Comparison of ENCODE assay signal across 19 cellular contexts in genomic region chr1:236015539-236015938, GRCh38. TPM values are rescaled to one million over a fixed set of nuclear protein-coding genes. Genes with fewer than 3 reads are reported as not detected.
DNase-seq lines count a peak whose midpoint lies in the region; ATAC-seq and TF ChIP-seq lines count a peak whose summit lies in the region.
"Had no signal": no experiment of that assay in that cellular context is flagged by ENCODE, and none has a peak within 500 bp of the region (broad histone marks: within the 10 kb centered on the region; RNA-seq: fewer than 3 reads in every experiment).

No MANE protein-coding gene starts in this region.

- intact Hi-C loops in adrenal gland (cut with DNase I): no loop called here
- intact Hi-C loops in thyroid gland (cut with DNase I): no loop called here

- peaks cover 4% of the 10 kb centered on the region for H3K27me3 Mint-ChIP-seq in nephron progenitor cell (ENCODE audit: low read depth, poor library complexity)
- H3K27me3 Mint-ChIP-seq: activated naive CD4-positive, alpha-beta T cell treated with anti-CD3 and anti-CD28 coated beads, Interleukin-2, amount 50 U/mL, for 24 hours had no signal

- H3K27ac ChIP-seq in adrenal gland: peak overlapping the region in 3 of 5 donors; percentile 51 to 87 (median 71)
- peak overlapping the region; percentile 33 to 70 (median 36) for H3K27ac ChIP-seq in thyroid gland
- H3K27ac ChIP-seq: foreskin keratinocyte had no signal

- peak overlapping the region; percentile 54 for H3K27ac Mint-ChIP-seq in nephron progenitor cell

- peaks cover 0 to 8% of the 10 kb centered on the region in 2 donors for H3K36me3 ChIP-seq in adrenal gland (replicated peaks in 1 of 2)
- H3K36me3 ChIP-seq in thyroid gland: peaks cover 0 to 3% of the 10 kb centered on the region in 2 donors

- H3K4me1 ChIP-seq in adrenal gland (replicated peaks in 1 of 2): no peaks in the 10 kb centered on the region
- H3K4me1 ChIP-seq in thyroid gland: peaks cover 0 to 13% of the 10 kb centered on the region in 2 donors

- H3K9me3 ChIP-seq in adrenal gland (replicated peaks in 1 of 3): no peaks in the 10 kb centered on the region
- no peaks in the 10 kb centered on the region for H3K9me3 ChIP-seq in thyroid gland

- WGBS in adrenal gland, 4 donors: 75 to 82% (median 79%) methylated on average over 4 of the region's 4 CpGs
- 89 to 98% methylated on average over 4 of the region's 4 CpGs for WGBS in thyroid gland, 2 donors

- peaks cover 60% of the 10 kb centered on the region for H3K36me3 Mint-ChIP-seq in nephron progenitor cell (ENCODE audit: low read depth)
- H3K36me3 Mint-ChIP-seq: activated naive CD4-positive, alpha-beta T cell treated with anti-CD3 and anti-CD28 coated beads, Interleukin-2, amount 50 U/mL, for 24 hours; CD4-positive, alpha-beta memory T cell had no signal

- no peaks in the 10 kb centered on the region for H3K9me3 Mint-ChIP-seq in nephron progenitor cell
- H3K9me3 Mint-ChIP-seq: activated naive CD4-positive, alpha-beta T cell treated with anti-CD3 and anti-CD28 coated beads, Interleukin-2, amount 50 U/mL, for 24 hours; CD4-positive, alpha-beta memory T cell had no signal

- no peak for ATAC-seq in GM19452 (IDR thresholded peaks at IDR 0.05; ENCODE audit: unreplicated experiment)
- ATAC-seq in HG03378 (IDR thresholded peaks at IDR 0.05; ENCODE audit: unreplicated experiment): no peak
- ATAC-seq: foreskin keratinocyte had no signal

- TF ChIP-seq POLR2A in adrenal gland (IDR thresholded peaks at IDR 0.05) (no peak), thyroid gland (IDR thresholded peaks at IDR 0.05) (no peak)

- no peak overlapping the region for H3K4me3 Mint-ChIP-seq in nephron progenitor cell
- H3K4me3 Mint-ChIP-seq: activated naive CD4-positive, alpha-beta T cell treated with anti-CD3 and anti-CD28 coated beads, Interleukin-2, amount 50 U/mL, for 24 hours; CD4-positive, alpha-beta memory T cell had no signal

- no peak for TF ChIP-seq CTCF in adrenal gland (IDR thresholded peaks at IDR 0.05)
- TF ChIP-seq CTCF in fibroblast of mammary gland (conservative IDR thresholded peaks at IDR 0.05; ENCODE audit: control insufficient read depth, insufficient read depth, low read depth, low read length): no peak
- no peak for TF ChIP-seq CTCF in nephron progenitor cell (IDR thresholded peaks at IDR 0.05)
- TF ChIP-seq CTCF in thyroid gland (IDR thresholded peaks at IDR 0.05): no peak

- DNase-seq in adrenal gland (no peak), fibroblast of mammary gland (ENCODE audit: low read depth) (peak; percentile 57), nephron progenitor cell (no peak), thyroid gland (no peak), anterior cingulate cortex (lab: John Stamatoyannopoulos, UW) (no peak), activated gamma-delta T cell treated with Interleukin-2 at 50 U/mL for 16 hours (no peak)
- DNase-seq: activated CD4-positive, alpha-beta T cell treated with anti-CD3 and anti-CD28 coated beads for 1 hour; activated T-cell treated with anti-CD3 and anti-CD28 coated beads, Interleukin-2, amount 50 U/mL, for 48 hours; CD4-positive, alpha-beta memory T cell; DMS153; foreskin keratinocyte; NCI-H2171 treated with DMSO at 0.1 percent for 48 hours; NCI-H526; retina; stimulated activated CD4-positive, alpha-beta T cell treated with anti-CD3 and anti-CD28 coated beads, Interleukin-15, amount 100 ng/mL, for 24 hours; SW 1271 had no signal

- H3K4me3 ChIP-seq in adrenal gland (no peak overlapping the region), fibroblast of mammary gland (ENCODE audit: control insufficient read depth, low read depth, low read length) (no peak overlapping the region), thyroid gland (replicated peaks in 1 of 3) (no peak overlapping the region)

- peaks cover 12% of the 10 kb centered on the region for H3K4me1 Mint-ChIP-seq in nephron progenitor cell
- H3K4me1 Mint-ChIP-seq: activated naive CD4-positive, alpha-beta T cell treated with anti-CD3 and anti-CD28 coated beads, Interleukin-2, amount 50 U/mL, for 24 hours; CD4-positive, alpha-beta memory T cell had no signal

- no peaks in the 10 kb centered on the region for H3K27me3 ChIP-seq in adrenal gland
- H3K27me3 ChIP-seq in thyroid gland: no peaks in the 10 kb centered on the region
- H3K27me3 ChIP-seq: foreskin keratinocyte had no signal

RNA-seq across cellular contexts. Expression of gene NID1, which starts 49.4 kb away (rescaled TPM):
- total RNA-seq in adrenal gland (100 to 1,000 TPM in 5 of 8 donors, 10 to 100 TPM in 3; 71.2 to 216 (median 112) TPM), thyroid gland (10 to 100 TPM; 27.8 to 91.8 (median 69.4) TPM)
- polyA plus RNA-seq in adrenal gland: 10 to 100 TPM; 26.0 to 61.1 (median 32.2) TPM
- polyA plus RNA-seq: CD4-positive, alpha-beta memory T cell had no signal
